In the genomic region with DNA sequence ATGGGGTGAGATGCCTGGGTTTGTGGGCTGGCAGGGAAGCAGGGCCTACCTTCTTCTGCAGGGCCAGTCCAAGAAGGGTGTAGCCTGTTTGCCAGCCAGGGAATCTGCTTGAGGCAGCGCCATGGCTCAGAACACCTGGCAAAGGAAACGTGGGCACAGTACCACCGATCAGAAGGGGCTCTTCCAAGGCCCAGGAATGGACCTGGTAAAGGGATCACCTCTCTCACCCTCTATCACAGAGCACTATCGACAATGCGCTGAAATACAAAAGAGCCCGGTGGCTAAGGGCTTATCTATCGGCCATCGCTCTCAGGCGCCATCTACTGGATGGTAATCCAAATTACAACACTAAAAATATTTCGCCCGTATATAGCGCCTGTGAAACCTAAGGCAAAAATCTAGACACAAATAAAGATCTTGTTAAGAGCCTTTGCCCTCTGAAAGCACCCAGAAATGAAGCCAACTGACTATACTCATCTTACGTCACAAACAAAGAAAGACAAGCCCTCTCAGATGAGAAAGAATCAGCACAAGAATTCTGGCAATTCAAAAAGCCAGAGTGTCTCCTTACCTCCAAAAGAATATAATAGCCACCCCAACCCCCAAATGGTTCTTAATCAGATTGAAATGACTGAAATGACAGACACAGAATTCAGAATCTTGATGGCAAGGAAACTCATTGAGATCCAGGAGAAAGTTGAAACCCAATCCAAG, we compare ENCODE assay signal across 8 cellular contexts.
A peak's percentile ranks its signal among the peaks of the same experiment; 100 is the strongest.
DNase-seq lines count a peak whose midpoint lies in the region; ATAC-seq and TF ChIP-seq lines count a peak whose summit lies in the region.

No MANE protein-coding gene starts in this region.

- H3K27ac ChIP-seq in transverse colon: no peak overlapping the region

- H3K4me1 Mint-ChIP-seq in activated T-cell treated with anti-CD3 and anti-CD28 coated beads, Interleukin-2, amount 50 U/mL, for 72 hours (ENCODE audit: low read depth): no peaks in the 10 kb centered on the region

- TF ChIP-seq CTCF in GM20000 (IDR thresholded peaks at IDR 0.05; ENCODE audit: extremely low read depth, missing control alignments) (peak; percentile 28), kidney epithelial cell (IDR thresholded peaks at IDR 0.05; ENCODE audit: insufficient read depth, low read length, poor library complexity, severe bottlenecking) (peak; percentile 68), transverse colon (IDR thresholded peaks at IDR 0.05) (peak; percentile 44 to 62 (median 58))

- TF ChIP-seq EP300 in transverse colon (IDR thresholded peaks at IDR 0.05; ENCODE audit: low read depth): no peak

- peak; percentile 5 for DNase-seq in CMK (ENCODE audit: low read depth)
- DNase-seq in GM20000 (ENCODE audit: low spot score): peak; percentile 45
- peak; percentile 66 for DNase-seq in NAMALWA (ENCODE audit: low spot score)
- peak; percentile 19 to 41 for DNase-seq in activated T-cell treated with anti-CD3 and anti-CD28 coated beads, Interleukin-2, amount 50 U/mL, for 72 hours
- no peak for DNase-seq in kidney epithelial cell (ENCODE audit: low read depth)
- DNase-seq in transverse colon: peak; percentile 10
- DNase-seq in GF-D8 (lab: John Stamatoyannopoulos, UW): no peak
- no peak for DNase-seq in MV-4-11 (lab: John Stamatoyannopoulos, UW)

- ATAC-seq in activated T-cell treated with anti-CD3 and anti-CD28 coated beads, Interleukin-2, amount 50 U/mL, for 72 hours (replicated peaks in 1 of 2): peak; percentile 61 to 62

- in situ Hi-C loops in transverse colon (cut with MboI; ENCODE audit: low pct_ligation_motif_present in 1 of 4, low pct_unique_long_range_greater_than_20kb in 1 of 4, low sequenced_read_pairs in 3 of 4): loop anchor here in 2 of 4 donors (10.0 to 25.0 kb wide), 2 partner anchors 200 to 202 kb away; no protein-coding TSS in a partner anchor

- peaks cover 10% of the 10 kb centered on the region for H3K27me3 Mint-ChIP-seq in activated T-cell treated with anti-CD3 and anti-CD28 coated beads, Interleukin-2, amount 50 U/mL, for 72 hours (ENCODE audit: low read depth)

- H3K36me3 ChIP-seq in kidney epithelial cell (ENCODE audit: control insufficient read depth, insufficient read depth, low read length) (no peaks in the 10 kb centered on the region), transverse colon (no peaks in the 10 kb centered on the region)

- H3K4me3 ChIP-seq in kidney epithelial cell (ENCODE audit: low read depth, low read length) (no peak overlapping the region), transverse colon (no peak overlapping the region)

- no peak overlapping the region for H3K27ac Mint-ChIP-seq in activated T-cell treated with anti-CD3 and anti-CD28 coated beads, Interleukin-2, amount 50 U/mL, for 72 hours

- H3K4me3 Mint-ChIP-seq in activated T-cell treated with anti-CD3 and anti-CD28 coated beads, Interleukin-2, amount 50 U/mL, for 72 hours: no peak overlapping the region

- H3K9me3 ChIP-seq in transverse colon: peaks cover 10 to 15% of the 10 kb centered on the region in 2 donors

- no peaks in the 10 kb centered on the region for H3K4me1 ChIP-seq in transverse colon

- no peaks in the 10 kb centered on the region for H3K36me3 Mint-ChIP-seq in activated T-cell treated with anti-CD3 and anti-CD28 coated beads, Interleukin-2, amount 50 U/mL, for 72 hours (ENCODE audit: insufficient read depth in 2 of 2)

- H3K27me3 ChIP-seq in kidney epithelial cell (ENCODE audit: control insufficient read depth, insufficient read depth, low read length) (no peaks in the 10 kb centered on the region), transverse colon (no peaks in the 10 kb centered on the region)

- intact Hi-C loops in transverse colon (cut with DNase I; ENCODE audit: low total_unique reads): no loop called here

- WGBS in transverse colon (ENCODE audit: low coverage in 1 of 2), 2 donors: 59 to 64% methylated on average over 3 to 13 of the region's 13 CpGs

- no peaks in the 10 kb centered on the region for H3K9me3 Mint-ChIP-seq in activated T-cell treated with anti-CD3 and anti-CD28 coated beads, Interleukin-2, amount 50 U/mL, for 72 hours

- TF ChIP-seq POLR2A in transverse colon (IDR thresholded peaks at IDR 0.05): no peak

Comparison
In these comparisons a context has a peak if more than half of its experiments do, and no peak if none do; other contexts are left out.
1. DNase-seq: peak in CMK (single experiment), GM20000 (single experiment), NAMALWA (single experiment), activated T-cell treated with anti-CD3 and anti-CD28 coated beads, Interleukin-2, amount 50 U/mL, for 72 hours (2 of 2) and transverse colon (single experiment); none in kidney epithelial cell (single experiment), GF-D8 (single experiment) and MV-4-11 (single experiment).
2. Peak in every context shown above with its lines, with median percentiles within 50 percentile points of each other: CTCF ChIP-seq.